ENCODE assay signal across 31 cellular contexts in the genomic region with DNA sequence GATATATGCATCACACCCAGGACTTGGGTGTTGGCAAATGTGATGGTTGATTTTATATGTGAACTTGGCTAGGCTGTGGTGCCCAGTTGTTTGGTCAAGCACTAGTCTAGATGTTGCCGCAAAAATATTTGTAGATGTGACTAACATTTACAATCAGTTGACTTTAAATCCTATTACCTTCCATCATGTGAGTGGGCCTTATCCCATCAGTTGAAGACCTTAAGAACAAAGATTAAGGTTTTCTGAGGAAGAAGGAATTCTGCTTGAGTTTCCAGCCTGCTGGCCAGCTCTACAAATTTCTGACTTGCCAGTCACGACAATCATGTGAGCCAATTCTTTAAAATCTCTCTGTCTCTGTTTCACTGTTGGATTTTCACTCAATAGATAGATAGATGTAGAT. TPM values are rescaled to one million over a fixed set of nuclear protein-coding genes. Genes with fewer than 3 reads are reported as not detected.
"Had no signal": no experiment of that assay in that cellular context is flagged by ENCODE, and none has a peak within 500 bp of the region (broad histone marks: within the 10 kb centered on the region; RNA-seq: fewer than 3 reads in every experiment).

No MANE protein-coding gene starts in this region.

- ATAC-seq: activated CD4-positive, CD25-positive, alpha-beta regulatory T cell treated with anti-CD3 and anti-CD28 coated beads, Interleukin-2, amount 50 U/mL, for 24 hours; activated CD8-positive, alpha-beta T cell treated with anti-CD3 and anti-CD28 coated beads for 36 hours; activated T-cell treated with anti-CD3 and anti-CD28 coated beads, Interleukin-2, amount 50 U/mL, for 4 hours; activated T-helper 17 cell treated with anti-CD3 and anti-CD28 coated beads, Interleukin-2, amount 50 U/mL, for 72 hours; effector memory CD8-positive, alpha-beta T cell; gastroesophageal sphincter; heart right ventricle; WTC11 had no signal

- DNase-seq: activated CD4-positive, alpha-beta T cell treated with anti-CD3 and anti-CD28 coated beads for 48 hours; activated CD4-positive, alpha-beta T cell treated with anti-CD3 and anti-CD28 coated beads, Interleukin-2, amount 50 U/mL, for 1 hour; activated CD4-positive, alpha-beta T cell treated with anti-CD3 and anti-CD28 coated beads, Interleukin-2, amount 50 U/mL, for 48 hours; activated CD8-positive, alpha-beta memory T cell treated with anti-CD3 and anti-CD28 coated beads for 24 hours; activated CD8-positive, alpha-beta T cell treated with anti-CD3 and anti-CD28 coated beads for 36 hours; activated effector memory CD4-positive, alpha-beta T cell treated with Interleukin-2 at 50 U/mL for 16 hours; activated naive CD4-positive, alpha-beta T cell treated with anti-CD3 and anti-CD28 coated beads for 36 hours; activated naive CD8-positive, alpha-beta T cell treated with anti-CD3 and anti-CD28 coated beads, Interleukin-2, amount 10 ng/mL, durations not matched to agents 7 days and 5 days; activated T-cell treated with anti-CD3 and anti-CD28 coated beads, Interleukin-2, amount 50 U/mL, for 4 hours; brain microvascular endothelial cell; effector CD4-positive, alpha-beta T cell; effector memory CD8-positive, alpha-beta T cell; esophagus squamous epithelium; foreskin melanocyte; heart right ventricle; T-helper 2 cell had no signal

- H3K36me3 ChIP-seq: ascending aorta, brain microvascular endothelial cell, esophagus squamous epithelium, gastroesophageal sphincter had no signal

- H3K27me3 ChIP-seq: ascending aorta, brain microvascular endothelial cell, esophagus squamous epithelium, gastroesophageal sphincter, heart right ventricle, hepatocyte had no signal

- H3K27ac Mint-ChIP-seq: activated CD8-positive, alpha-beta T cell treated with anti-CD3 and anti-CD28 coated beads for 36 hours; activated naive CD4-positive, alpha-beta T cell treated with anti-CD3 and anti-CD28 coated beads for 36 hours; activated naive CD4-positive, alpha-beta T cell treated with anti-CD3 and anti-CD28 coated beads, Interleukin-2, amount 50 U/mL, for 24 hours; activated naive CD8-positive, alpha-beta T cell treated with anti-CD3 and anti-CD28 coated beads, Interleukin-2, amount 10 ng/mL, durations not matched to agents 7 days and 5 days; activated T-helper 17 cell treated with anti-CD3 and anti-CD28 coated beads, Interleukin-2, amount 50 U/mL, for 72 hours; dendritic cell treated with granulocyte-macrophage colony-stimulating factor and Interleukin-4, amounts not matched to agents 40 ng/mL and 50 ng/mL, for 4 days; effector memory CD8-positive, alpha-beta T cell; WTC11 had no signal

- H3K36me3 Mint-ChIP-seq: activated naive CD4-positive, alpha-beta T cell treated with anti-CD3 and anti-CD28 coated beads, Interleukin-2, amount 50 U/mL, for 24 hours; activated naive CD8-positive, alpha-beta T cell treated with anti-CD3 and anti-CD28 coated beads, Interleukin-2, amount 10 ng/mL, durations not matched to agents 7 days and 5 days; WTC11 had no signal

- H3K9me3 Mint-ChIP-seq: activated CD8-positive, alpha-beta T cell treated with anti-CD3 and anti-CD28 coated beads for 36 hours; activated naive CD4-positive, alpha-beta T cell treated with anti-CD3 and anti-CD28 coated beads for 36 hours; activated naive CD4-positive, alpha-beta T cell treated with anti-CD3 and anti-CD28 coated beads, Interleukin-2, amount 50 U/mL, for 24 hours; activated naive CD8-positive, alpha-beta T cell treated with anti-CD3 and anti-CD28 coated beads, Interleukin-2, amount 10 ng/mL, durations not matched to agents 7 days and 5 days; activated T-cell treated with anti-CD3 and anti-CD28 coated beads, Interleukin-2, amount 50 U/mL, for 4 hours; activated T-helper 17 cell treated with anti-CD3 and anti-CD28 coated beads, Interleukin-2, amount 50 U/mL, for 72 hours; central memory CD8-positive, alpha-beta T cell; dendritic cell treated with granulocyte-macrophage colony-stimulating factor and Interleukin-4, amounts not matched to agents 40 ng/mL and 50 ng/mL, for 4 days; effector memory CD8-positive, alpha-beta T cell; WTC11 had no signal

- H3K9me3 ChIP-seq: ascending aorta, esophagus squamous epithelium, gastroesophageal sphincter had no signal

- H3K4me1 ChIP-seq: ascending aorta, gastroesophageal sphincter had no signal

- H3K27ac ChIP-seq: ascending aorta, brain microvascular endothelial cell, coronary artery, esophagus squamous epithelium, gastroesophageal sphincter, heart right ventricle, hepatocyte had no signal

- H3K4me3 ChIP-seq: ascending aorta, coronary artery, esophagus squamous epithelium, gastroesophageal sphincter, heart right ventricle, hepatocyte had no signal

RNA-seq across cellular contexts. Expression of a gene that starts 30.9 kb away (rescaled TPM):
- total RNA-seq: activated CD8-positive, alpha-beta T cell treated with anti-CD3 and anti-CD28 coated beads for 36 hours; activated naive CD4-positive, alpha-beta T cell treated with anti-CD3 and anti-CD28 coated beads for 36 hours; activated naive CD8-positive, alpha-beta T cell treated with anti-CD3 and anti-CD28 coated beads, Interleukin-2, amount 10 ng/mL, durations not matched to agents 7 days and 5 days; activated T-helper 17 cell treated with anti-CD3 and anti-CD28 coated beads, Interleukin-2, amount 50 U/mL, for 72 hours; ascending aorta; cardiac septum; fibroblast of lung; fibroblast of villous mesenchyme; glomerular endothelial cell; heart right ventricle; T-helper 1 cell treated with Interleukin-12 subunit alpha and Interleukin-12 subunit beta and Interleukin-4 antibody, amounts not matched to agents 30 ng/mL and 1 ng/mL, for 36 hours had no signal
